9 cellular contexts compared by ENCODE assay signal in genomic region chr3:169772951-169773816, GRCh38. TPM values are rescaled to one million over a fixed set of nuclear protein-coding genes. Genes with fewer than 3 reads are reported as not detected.
DNase-seq lines count a peak whose midpoint lies in the region; ATAC-seq, FAIRE-seq and TF ChIP-seq lines count a peak whose summit lies in the region.
"Had no signal": no experiment of that assay in that cellular context is flagged by ENCODE, and none has a peak within 500 bp of the region (broad histone marks: within the 10 kb centered on the region; RNA-seq: fewer than 3 reads in every experiment).

MYNN (plus strand) TSS chr3:169773396; CDS start chr3:169774296, 900 bp downstream.

- H3K4me1 ChIP-seq in kidney (ENCODE audit: control insufficient read depth in 1 of 2, insufficient read depth in 1 of 2, low read depth in 1 of 2, low read length in 2 of 2): peaks cover 7 to 19% of the 10 kb centered on the region in 2 donors

- peak within 1 kb of the TSS; percentile 90 to 95 for H3K4me3 ChIP-seq in kidney (ENCODE audit: low read length in 2 of 2)

- peak; percentile 81 for DNase-seq in AG08396 (ENCODE audit: low spot score)
- DNase-seq in NCI-H446 (lab: John Stamatoyannopoulos, UW): peak; percentile 90 to 93
- DNase-seq in cerebellar cortex (ENCODE audit: low spot score): peak; percentile 94
- DNase-seq in kidney: peak; percentile 98
- peak; percentile 80 to 87 for DNase-seq in stimulated activated CD4-positive, alpha-beta T cell treated with anti-CD3 and anti-CD28 coated beads, Interleukin-15, amount 100 ng/mL, for 48 hours (ENCODE audit: low read depth in 2 of 2)

- peak; percentile 12 for TF ChIP-seq CTCF in kidney (IDR thresholded peaks at IDR 0.05; ENCODE audit: borderline replicate concordance, extremely low read depth, insufficient read depth)

- no peaks in the 10 kb centered on the region for H3K9me3 ChIP-seq in kidney (ENCODE audit: control insufficient read depth in 1 of 2, low read length in 2 of 2)

- peak within 1 kb of the TSS; percentile 97 for H3K27ac ChIP-seq in kidney (ENCODE audit: low read depth in 2 of 2, low read length in 2 of 2)

- FAIRE-seq in kidney (lab: Jason Lieb, UNC): no peak
- FAIRE-seq: TTC549 had no signal

- peak within 1 kb of the TSS; percentile 89 to 100 for H3K9ac ChIP-seq in kidney (ENCODE audit: low read length in 2 of 2)

- intact Hi-C loops in kidney (cut with DNase I): no loop called here

- ATAC-seq in GM18909 (IDR thresholded peaks at IDR 0.05; ENCODE audit: poor library complexity, unreplicated experiment) (peak; percentile 87), HG03175 (IDR thresholded peaks at IDR 0.05; ENCODE audit: unreplicated experiment) (peak; percentile 84)
- peak; percentile 86 for ATAC-seq in activated CD4-positive, CD25-positive, alpha-beta regulatory T cell treated with anti-CD3 and anti-CD28 coated beads, Interleukin-2, amount 50 U/mL, for 24 hours

- peaks cover 2% of the 10 kb centered on the region in 2 donors for H3K36me3 ChIP-seq in kidney (ENCODE audit: control insufficient read depth in 1 of 2, insufficient read depth in 2 of 2, low read length in 2 of 2)

RNA-seq across cellular contexts. Expression of gene MYNN, which starts in this region (rescaled TPM):
- total RNA-seq in kidney: 14.7 TPM
- polyA plus RNA-seq in kidney (ENCODE audit: insufficient read depth, low read depth, low replicate concordance): 9.6 TPM

Comparison
In these comparisons a context has a peak if more than half of its experiments do, and no peak if none do; other contexts are left out.
1. Peak in every context shown above with its lines: DNase-seq, ATAC-seq, H3K4me3 ChIP-seq and H3K27ac ChIP-seq.